17 cellular contexts compared by ENCODE assay signal in the genomic region with DNA sequence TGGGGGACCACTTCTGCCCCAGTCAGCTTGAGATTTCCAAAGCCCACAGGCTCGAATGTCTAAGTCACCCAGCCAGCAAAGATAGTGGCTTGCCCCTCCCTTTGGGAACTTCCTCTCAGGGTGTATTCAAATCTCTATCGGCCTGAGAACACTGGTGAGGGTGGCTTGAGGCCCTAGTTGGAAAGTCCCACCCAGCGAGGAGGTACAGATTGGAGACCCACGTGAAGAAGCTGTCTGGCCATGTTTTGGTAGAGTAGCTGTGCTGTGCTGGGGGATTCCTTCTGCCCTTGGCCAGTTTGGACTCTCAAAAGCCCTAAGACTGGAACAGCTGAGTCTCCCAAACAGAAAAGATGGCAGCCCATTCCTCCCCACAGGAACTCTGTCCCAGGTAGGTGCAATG.
A peak's percentile ranks its signal among the peaks of the same experiment; 100 is the strongest.
DNase-seq lines count a peak whose midpoint lies in the region; ATAC-seq, FAIRE-seq and TF ChIP-seq lines count a peak whose summit lies in the region.
"Had no signal": no experiment of that assay in that cellular context is flagged by ENCODE, and none has a peak within 500 bp of the region (broad histone marks: within the 10 kb centered on the region; RNA-seq: fewer than 3 reads in every experiment).

No MANE protein-coding gene starts in this region.

- no peaks in the 10 kb centered on the region for H3K4me1 ChIP-seq in kidney (ENCODE audit: control insufficient read depth in 1 of 2, insufficient read depth in 1 of 2, low read depth in 1 of 2, low read length in 2 of 2)
- H3K4me1 ChIP-seq: BLaER1, left lung, pancreas had no signal

- peak; percentile 94 for ATAC-seq in GM21367 (IDR thresholded peaks at IDR 0.05; ENCODE audit: unreplicated experiment)
- peak; percentile 94 for ATAC-seq in HG02981 (IDR thresholded peaks at IDR 0.05; ENCODE audit: unreplicated experiment)
- ATAC-seq in esophagus mucosa = no peak
- ATAC-seq: activated CD4-positive, alpha-beta T cell treated with anti-CD3 and anti-CD28 coated beads for 36 hours; foreskin keratinocyte; left lung; pancreas had no signal

- peak; percentile 89 for FAIRE-seq in GM18507 (lab: Jason Lieb, UNC)
- FAIRE-seq in kidney (lab: Jason Lieb, UNC) = no peak
- FAIRE-seq: pancreas had no signal

- H3K4me3 ChIP-seq in kidney (ENCODE audit: low read length in 2 of 2) = no peak overlapping the region
- H3K4me3 ChIP-seq: BLaER1, coronary artery, left lung, pancreas had no signal

- DNase-seq in GM18507 (ENCODE audit: extremely low spot score, insufficient read length, low read depth) (no peak), NAMALWA (ENCODE audit: low spot score) (peak; percentile 45), DMS153 (lab: John Stamatoyannopoulos, UW) (no peak), SKM-1 (lab: John Stamatoyannopoulos, UW; ENCODE audit: unreplicated experiment) (no peak), kidney (no peak)
- DNase-seq: activated CD4-positive, alpha-beta T cell treated with anti-CD3 and anti-CD28 coated beads for 36 hours; activated naive CD4-positive, alpha-beta T cell treated with Interleukin-2 at 50 U/mL for 16 hours; foreskin keratinocyte; left lung; NCI-H187; pancreas; RPMI8226 had no signal

- no peak for TF ChIP-seq CTCF in kidney (IDR thresholded peaks at IDR 0.05; ENCODE audit: borderline replicate concordance, extremely low read depth, insufficient read depth)

- peaks cover 0 to 18% of the 10 kb centered on the region in 2 donors for H3K9me3 ChIP-seq in kidney (ENCODE audit: control insufficient read depth in 1 of 2, low read length in 2 of 2)
- H3K9me3 ChIP-seq: pancreas had no signal

- intact Hi-C loops in kidney (cut with DNase I) = no loop called here

- no peak overlapping the region for H3K27ac ChIP-seq in kidney (ENCODE audit: low read depth in 2 of 2, low read length in 2 of 2)
- H3K27ac ChIP-seq: BLaER1, coronary artery, foreskin keratinocyte, left lung, pancreas had no signal

- no peaks in the 10 kb centered on the region for H3K36me3 ChIP-seq in kidney (ENCODE audit: control insufficient read depth in 1 of 2, insufficient read depth in 2 of 2, low read length in 2 of 2)
- H3K36me3 ChIP-seq: BLaER1, left lung, pancreas had no signal

- H3K9ac ChIP-seq in kidney (ENCODE audit: low read length in 2 of 2) = no peak overlapping the region
- H3K9ac ChIP-seq: BLaER1 had no signal
